1 cellular context compared by ENCODE assay signal in the genomic region with DNA sequence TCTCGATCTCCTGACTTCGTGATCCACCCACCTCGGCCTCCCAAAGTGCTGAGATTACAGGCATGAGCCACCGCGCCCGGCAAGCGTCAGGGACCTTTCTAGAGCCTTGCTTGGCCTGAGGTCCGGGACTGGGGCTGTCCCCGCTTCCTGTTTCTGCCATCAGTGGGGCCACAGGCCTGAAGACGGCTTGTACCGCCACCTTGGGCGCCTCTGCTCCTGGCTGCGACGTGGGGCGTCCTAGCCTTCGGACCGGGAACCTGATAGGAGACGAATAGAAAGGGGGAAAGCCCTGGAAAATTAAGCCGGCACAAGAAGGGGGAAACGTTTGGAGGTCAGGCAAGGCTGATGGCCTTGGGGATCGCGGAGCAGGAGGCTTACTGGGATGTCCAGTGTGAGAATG.
TF ChIP-seq lines count a peak whose summit lies in the region.

No MANE protein-coding gene starts in this region.

TF ChIP-seq in GM23338, 12 proteins besides CTCF, POLR2A, EP300 and RAD21 (continued from another document):
- TF ChIP-seq ZNF462 (CRISPR knock-in tag; IDR thresholded peaks at IDR 0.05): no peak
- TF ChIP-seq JUNB (IDR thresholded peaks at IDR 0.05; ENCODE audit: unreplicated experiment): no peak
- TF ChIP-seq ZNF114 (CRISPR knock-in tag; IDR thresholded peaks at IDR 0.05): no peak
